ENCODE assay signal across 1 cellular context in the genomic region with DNA sequence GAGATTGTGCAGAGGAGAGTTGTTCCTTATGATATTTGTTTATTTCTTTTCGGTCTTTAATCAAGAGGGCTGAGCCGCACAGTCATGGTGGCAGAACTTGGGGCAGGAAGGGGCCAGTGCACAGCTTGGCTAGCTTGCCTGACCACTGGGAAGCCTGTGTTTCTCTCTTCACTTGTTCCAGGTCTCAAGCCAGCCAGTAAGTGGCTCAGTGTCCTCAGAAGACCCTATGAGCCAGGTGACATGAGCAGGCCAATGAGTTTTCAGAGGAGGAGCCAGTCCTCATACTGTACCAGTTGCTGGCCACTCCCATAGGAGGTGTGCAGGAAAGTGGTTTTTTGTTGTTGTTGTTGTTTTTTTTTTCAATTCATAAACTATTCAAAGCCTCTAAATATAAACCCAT.
TF ChIP-seq lines count a peak whose summit lies in the region.

No MANE protein-coding gene starts in this region.

TF ChIP-seq in K562, 482 proteins besides CTCF, POLR2A, EP300 and RAD21 (continued from another document and continues in another):
- TF ChIP-seq, protein P1, sequence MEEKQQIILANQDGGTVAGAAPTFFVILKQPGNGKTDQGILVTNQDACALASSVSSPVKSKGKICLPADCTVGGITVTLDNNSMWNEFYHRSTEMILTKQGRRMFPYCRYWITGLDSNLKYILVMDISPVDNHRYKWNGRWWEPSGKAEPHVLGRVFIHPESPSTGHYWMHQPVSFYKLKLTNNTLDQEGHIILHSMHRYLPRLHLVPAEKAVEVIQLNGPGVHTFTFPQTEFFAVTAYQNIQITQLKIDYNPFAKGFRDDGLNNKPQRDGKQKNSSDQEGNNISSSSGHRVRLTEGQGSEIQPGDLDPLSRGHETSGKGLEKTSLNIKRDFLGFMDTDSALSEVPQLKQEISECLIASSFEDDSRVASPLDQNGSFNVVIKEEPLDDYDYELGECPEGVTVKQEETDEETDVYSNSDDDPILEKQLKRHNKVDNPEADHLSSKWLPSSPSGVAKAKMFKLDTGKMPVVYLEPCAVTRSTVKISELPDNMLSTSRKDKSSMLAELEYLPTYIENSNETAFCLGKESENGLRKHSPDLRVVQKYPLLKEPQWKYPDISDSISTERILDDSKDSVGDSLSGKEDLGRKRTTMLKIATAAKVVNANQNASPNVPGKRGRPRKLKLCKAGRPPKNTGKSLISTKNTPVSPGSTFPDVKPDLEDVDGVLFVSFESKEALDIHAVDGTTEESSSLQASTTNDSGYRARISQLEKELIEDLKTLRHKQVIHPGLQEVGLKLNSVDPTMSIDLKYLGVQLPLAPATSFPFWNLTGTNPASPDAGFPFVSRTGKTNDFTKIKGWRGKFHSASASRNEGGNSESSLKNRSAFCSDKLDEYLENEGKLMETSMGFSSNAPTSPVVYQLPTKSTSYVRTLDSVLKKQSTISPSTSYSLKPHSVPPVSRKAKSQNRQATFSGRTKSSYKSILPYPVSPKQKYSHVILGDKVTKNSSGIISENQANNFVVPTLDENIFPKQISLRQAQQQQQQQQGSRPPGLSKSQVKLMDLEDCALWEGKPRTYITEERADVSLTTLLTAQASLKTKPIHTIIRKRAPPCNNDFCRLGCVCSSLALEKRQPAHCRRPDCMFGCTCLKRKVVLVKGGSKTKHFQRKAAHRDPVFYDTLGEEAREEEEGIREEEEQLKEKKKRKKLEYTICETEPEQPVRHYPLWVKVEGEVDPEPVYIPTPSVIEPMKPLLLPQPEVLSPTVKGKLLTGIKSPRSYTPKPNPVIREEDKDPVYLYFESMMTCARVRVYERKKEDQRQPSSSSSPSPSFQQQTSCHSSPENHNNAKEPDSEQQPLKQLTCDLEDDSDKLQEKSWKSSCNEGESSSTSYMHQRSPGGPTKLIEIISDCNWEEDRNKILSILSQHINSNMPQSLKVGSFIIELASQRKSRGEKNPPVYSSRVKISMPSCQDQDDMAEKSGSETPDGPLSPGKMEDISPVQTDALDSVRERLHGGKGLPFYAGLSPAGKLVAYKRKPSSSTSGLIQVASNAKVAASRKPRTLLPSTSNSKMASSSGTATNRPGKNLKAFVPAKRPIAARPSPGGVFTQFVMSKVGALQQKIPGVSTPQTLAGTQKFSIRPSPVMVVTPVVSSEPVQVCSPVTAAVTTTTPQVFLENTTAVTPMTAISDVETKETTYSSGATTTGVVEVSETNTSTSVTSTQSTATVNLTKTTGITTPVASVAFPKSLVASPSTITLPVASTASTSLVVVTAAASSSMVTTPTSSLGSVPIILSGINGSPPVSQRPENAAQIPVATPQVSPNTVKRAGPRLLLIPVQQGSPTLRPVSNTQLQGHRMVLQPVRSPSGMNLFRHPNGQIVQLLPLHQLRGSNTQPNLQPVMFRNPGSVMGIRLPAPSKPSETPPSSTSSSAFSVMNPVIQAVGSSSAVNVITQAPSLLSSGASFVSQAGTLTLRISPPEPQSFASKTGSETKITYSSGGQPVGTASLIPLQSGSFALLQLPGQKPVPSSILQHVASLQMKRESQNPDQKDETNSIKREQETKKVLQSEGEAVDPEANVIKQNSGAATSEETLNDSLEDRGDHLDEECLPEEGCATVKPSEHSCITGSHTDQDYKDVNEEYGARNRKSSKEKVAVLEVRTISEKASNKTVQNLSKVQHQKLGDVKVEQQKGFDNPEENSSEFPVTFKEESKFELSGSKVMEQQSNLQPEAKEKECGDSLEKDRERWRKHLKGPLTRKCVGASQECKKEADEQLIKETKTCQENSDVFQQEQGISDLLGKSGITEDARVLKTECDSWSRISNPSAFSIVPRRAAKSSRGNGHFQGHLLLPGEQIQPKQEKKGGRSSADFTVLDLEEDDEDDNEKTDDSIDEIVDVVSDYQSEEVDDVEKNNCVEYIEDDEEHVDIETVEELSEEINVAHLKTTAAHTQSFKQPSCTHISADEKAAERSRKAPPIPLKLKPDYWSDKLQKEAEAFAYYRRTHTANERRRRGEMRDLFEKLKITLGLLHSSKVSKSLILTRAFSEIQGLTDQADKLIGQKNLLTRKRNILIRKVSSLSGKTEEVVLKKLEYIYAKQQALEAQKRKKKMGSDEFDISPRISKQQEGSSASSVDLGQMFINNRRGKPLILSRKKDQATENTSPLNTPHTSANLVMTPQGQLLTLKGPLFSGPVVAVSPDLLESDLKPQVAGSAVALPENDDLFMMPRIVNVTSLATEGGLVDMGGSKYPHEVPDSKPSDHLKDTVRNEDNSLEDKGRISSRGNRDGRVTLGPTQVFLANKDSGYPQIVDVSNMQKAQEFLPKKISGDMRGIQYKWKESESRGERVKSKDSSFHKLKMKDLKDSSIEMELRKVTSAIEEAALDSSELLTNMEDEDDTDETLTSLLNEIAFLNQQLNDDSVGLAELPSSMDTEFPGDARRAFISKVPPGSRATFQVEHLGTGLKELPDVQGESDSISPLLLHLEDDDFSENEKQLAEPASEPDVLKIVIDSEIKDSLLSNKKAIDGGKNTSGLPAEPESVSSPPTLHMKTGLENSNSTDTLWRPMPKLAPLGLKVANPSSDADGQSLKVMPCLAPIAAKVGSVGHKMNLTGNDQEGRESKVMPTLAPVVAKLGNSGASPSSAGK (IDR thresholded peaks at IDR 0.05), result 0 out of 2 replicates have a peak, but pooled peaks have one; percentile 2
- TF ChIP-seq CBX1 (IDR thresholded peaks at IDR 0.05; ENCODE audit: low read depth) (no peak), TAL1 (IDR thresholded peaks at IDR 0.05) (0 out of 2 replicates have a peak, but pooled peaks have one; percentile 4), TAF15 (IDR thresholded peaks at IDR 0.05; ENCODE audit: low read depth, low read length) (no peak), NFRKB (IDR thresholded peaks at IDR 0.05; ENCODE audit: low read depth) (no peak), SMAD4 (CRISPR knock-in tag; conservative IDR thresholded peaks at IDR 0.05) (0 out of 2 replicates have a peak, but pooled peaks have one; percentile 22), LEF1 (IDR thresholded peaks at IDR 0.05) (peak; percentile 58), NFYB (IDR thresholded peaks at IDR 0.05; ENCODE audit: extremely low read depth, insufficient read length) (peak; percentile 95), NCOA4 (IDR thresholded peaks at IDR 0.05; ENCODE audit: partially characterized antibody) (no peak), ZNF143 (CRISPR knock-in tag; IDR thresholded peaks at IDR 0.05) (no peak), ZNF316 (IDR thresholded peaks at IDR 0.05) (no peak), TBP (optimal IDR thresholded peaks at IDR 0.05; ENCODE audit: low read depth, low read length) (peak; percentile 38), ZNF778 (CRISPR knock-in tag; IDR thresholded peaks at IDR 0.05) (no peak), ZNF354B (CRISPR knock-in tag; IDR thresholded peaks at IDR 0.05) (no peak), TSC22D4 (tag; IDR thresholded peaks at IDR 0.05) (no peak), ATF7 (IDR thresholded peaks at IDR 0.05) (peak; percentile 44; the same call in 1 of the 2 replicates), SUPT5H (IDR thresholded peaks at IDR 0.05) (peak; percentile 64), NR2C2 (CRISPR knock-in tag; IDR thresholded peaks at IDR 0.05) (no peak), NR2C2 (tag; IDR thresholded peaks at IDR 0.05) (peak; percentile 6; the same call in 1 of the 2 replicates), RUNX1 (IDR thresholded peaks at IDR 0.05; ENCODE audit: low read depth) (no peak)
- TF ChIP-seq, protein P2, sequence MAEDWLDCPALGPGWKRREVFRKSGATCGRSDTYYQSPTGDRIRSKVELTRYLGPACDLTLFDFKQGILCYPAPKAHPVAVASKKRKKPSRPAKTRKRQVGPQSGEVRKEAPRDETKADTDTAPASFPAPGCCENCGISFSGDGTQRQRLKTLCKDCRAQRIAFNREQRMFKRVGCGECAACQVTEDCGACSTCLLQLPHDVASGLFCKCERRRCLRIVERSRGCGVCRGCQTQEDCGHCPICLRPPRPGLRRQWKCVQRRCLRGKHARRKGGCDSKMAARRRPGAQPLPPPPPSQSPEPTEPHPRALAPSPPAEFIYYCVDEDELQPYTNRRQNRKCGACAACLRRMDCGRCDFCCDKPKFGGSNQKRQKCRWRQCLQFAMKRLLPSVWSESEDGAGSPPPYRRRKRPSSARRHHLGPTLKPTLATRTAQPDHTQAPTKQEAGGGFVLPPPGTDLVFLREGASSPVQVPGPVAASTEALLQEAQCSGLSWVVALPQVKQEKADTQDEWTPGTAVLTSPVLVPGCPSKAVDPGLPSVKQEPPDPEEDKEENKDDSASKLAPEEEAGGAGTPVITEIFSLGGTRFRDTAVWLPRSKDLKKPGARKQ (CRISPR knock-in tag; IDR thresholded peaks at IDR 0.05), result no peak
- TF ChIP-seq, protein P3, sequence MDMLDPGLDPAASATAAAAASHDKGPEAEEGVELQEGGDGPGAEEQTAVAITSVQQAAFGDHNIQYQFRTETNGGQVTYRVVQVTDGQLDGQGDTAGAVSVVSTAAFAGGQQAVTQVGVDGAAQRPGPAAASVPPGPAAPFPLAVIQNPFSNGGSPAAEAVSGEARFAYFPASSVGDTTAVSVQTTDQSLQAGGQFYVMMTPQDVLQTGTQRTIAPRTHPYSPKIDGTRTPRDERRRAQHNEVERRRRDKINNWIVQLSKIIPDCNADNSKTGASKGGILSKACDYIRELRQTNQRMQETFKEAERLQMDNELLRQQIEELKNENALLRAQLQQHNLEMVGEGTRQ (CRISPR knock-in tag; IDR thresholded peaks at IDR 0.05), result peak; percentile 89
- TF ChIP-seq, protein P4, sequence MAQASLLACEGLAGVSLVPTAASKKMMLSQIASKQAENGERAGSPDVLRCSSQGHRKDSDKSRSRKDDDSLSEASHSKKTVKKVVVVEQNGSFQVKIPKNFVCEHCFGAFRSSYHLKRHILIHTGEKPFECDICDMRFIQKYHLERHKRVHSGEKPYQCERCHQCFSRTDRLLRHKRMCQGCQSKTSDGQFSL (CRISPR knock-in tag; IDR thresholded peaks at IDR 0.05), result no peak
- TF ChIP-seq, protein P4 (tag; IDR thresholded peaks at IDR 0.05), result no peak
- TF ChIP-seq, protein P5, sequence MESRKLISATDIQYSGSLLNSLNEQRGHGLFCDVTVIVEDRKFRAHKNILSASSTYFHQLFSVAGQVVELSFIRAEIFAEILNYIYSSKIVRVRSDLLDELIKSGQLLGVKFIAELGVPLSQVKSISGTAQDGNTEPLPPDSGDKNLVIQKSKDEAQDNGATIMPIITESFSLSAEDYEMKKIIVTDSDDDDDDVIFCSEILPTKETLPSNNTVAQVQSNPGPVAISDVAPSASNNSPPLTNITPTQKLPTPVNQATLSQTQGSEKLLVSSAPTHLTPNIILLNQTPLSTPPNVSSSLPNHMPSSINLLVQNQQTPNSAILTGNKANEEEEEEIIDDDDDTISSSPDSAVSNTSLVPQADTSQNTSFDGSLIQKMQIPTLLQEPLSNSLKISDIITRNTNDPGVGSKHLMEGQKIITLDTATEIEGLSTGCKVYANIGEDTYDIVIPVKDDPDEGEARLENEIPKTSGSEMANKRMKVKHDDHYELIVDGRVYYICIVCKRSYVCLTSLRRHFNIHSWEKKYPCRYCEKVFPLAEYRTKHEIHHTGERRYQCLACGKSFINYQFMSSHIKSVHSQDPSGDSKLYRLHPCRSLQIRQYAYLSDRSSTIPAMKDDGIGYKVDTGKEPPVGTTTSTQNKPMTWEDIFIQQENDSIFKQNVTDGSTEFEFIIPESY (CRISPR knock-in tag; IDR thresholded peaks at IDR 0.05), result no peak
- TF ChIP-seq, protein P6, sequence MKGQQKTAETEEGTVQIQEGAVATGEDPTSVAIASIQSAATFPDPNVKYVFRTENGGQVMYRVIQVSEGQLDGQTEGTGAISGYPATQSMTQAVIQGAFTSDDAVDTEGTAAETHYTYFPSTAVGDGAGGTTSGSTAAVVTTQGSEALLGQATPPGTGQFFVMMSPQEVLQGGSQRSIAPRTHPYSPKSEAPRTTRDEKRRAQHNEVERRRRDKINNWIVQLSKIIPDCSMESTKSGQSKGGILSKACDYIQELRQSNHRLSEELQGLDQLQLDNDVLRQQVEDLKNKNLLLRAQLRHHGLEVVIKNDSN (CRISPR knock-in tag; IDR thresholded peaks at IDR 0.05), result peak; percentile 89
- TF ChIP-seq, protein P7, sequence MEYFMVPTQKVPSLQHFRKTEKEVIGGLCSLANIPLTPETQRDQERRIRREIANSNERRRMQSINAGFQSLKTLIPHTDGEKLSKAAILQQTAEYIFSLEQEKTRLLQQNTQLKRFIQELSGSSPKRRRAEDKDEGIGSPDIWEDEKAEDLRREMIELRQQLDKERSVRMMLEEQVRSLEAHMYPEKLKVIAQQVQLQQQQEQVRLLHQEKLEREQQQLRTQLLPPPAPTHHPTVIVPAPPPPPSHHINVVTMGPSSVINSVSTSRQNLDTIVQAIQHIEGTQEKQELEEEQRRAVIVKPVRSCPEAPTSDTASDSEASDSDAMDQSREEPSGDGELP (CRISPR knock-in tag; IDR thresholded peaks at IDR 0.05; ENCODE audit: borderline replicate concordance), result 0 out of 2 replicates have a peak, but pooled peaks have one; percentile 26
- TF ChIP-seq, protein P8, sequence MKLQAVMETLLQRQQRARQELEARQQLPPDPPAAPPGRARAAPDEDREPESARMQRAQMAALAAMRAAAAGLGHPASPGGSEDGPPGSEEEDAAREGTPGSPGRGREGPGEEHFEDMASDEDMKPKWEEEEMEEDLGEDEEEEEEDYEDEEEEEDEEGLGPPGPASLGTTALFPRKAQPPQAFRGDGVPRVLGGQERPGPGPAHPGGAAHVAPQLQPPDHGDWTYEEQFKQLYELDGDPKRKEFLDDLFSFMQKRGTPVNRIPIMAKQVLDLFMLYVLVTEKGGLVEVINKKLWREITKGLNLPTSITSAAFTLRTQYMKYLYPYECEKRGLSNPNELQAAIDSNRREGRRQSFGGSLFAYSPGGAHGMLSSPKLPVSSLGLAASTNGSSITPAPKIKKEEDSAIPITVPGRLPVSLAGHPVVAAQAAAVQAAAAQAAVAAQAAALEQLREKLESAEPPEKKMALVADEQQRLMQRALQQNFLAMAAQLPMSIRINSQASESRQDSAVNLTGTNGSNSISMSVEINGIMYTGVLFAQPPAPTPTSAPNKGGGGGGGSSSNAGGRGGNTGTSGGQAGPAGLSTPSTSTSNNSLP (IDR thresholded peaks at IDR 0.05; ENCODE audit: borderline replicate concordance, low read depth, low read length), result no peak
- TF ChIP-seq, protein P9, sequence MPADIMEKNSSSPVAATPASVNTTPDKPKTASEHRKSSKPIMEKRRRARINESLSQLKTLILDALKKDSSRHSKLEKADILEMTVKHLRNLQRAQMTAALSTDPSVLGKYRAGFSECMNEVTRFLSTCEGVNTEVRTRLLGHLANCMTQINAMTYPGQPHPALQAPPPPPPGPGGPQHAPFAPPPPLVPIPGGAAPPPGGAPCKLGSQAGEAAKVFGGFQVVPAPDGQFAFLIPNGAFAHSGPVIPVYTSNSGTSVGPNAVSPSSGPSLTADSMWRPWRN (IDR thresholded peaks at IDR 0.05; ENCODE audit: low read depth), result no peak
